Comparison of ENCODE assay signal across 21 cellular contexts in genomic region chr5:15933481-15934207, GRCh38.
A peak's percentile ranks its signal among the peaks of the same experiment; 100 is the strongest.
DNase-seq lines count a peak whose midpoint lies in the region; ATAC-seq, FAIRE-seq and TF ChIP-seq lines count a peak whose summit lies in the region.
"Had no signal": no experiment of that assay in that cellular context is flagged by ENCODE, and none has a peak within 500 bp of the region (broad histone marks: within the 10 kb centered on the region; RNA-seq: fewer than 3 reads in every experiment).

No MANE protein-coding gene starts in this region.

- intact Hi-C loops in adrenal gland (cut with DNase I) = no loop called here

- H2BK20ac ChIP-seq in H9 (ENCODE audit: low read depth, low read length, poor library complexity, severe bottlenecking) = no peak overlapping the region

- H4K5ac ChIP-seq in H9 (ENCODE audit: insufficient read length, low read depth, low read length) = no peak overlapping the region

- FAIRE-seq in D721Med (lab: Jason Lieb, UNC) = no peak

- no peak overlapping the region for H4K91ac ChIP-seq in H9 (ENCODE audit: insufficient read length, low read depth, low read length)

- no peak overlapping the region for H4K8ac ChIP-seq in H9 (replicated peaks; ENCODE audit: insufficient read length, low read depth, low read length)

- H2BK5ac ChIP-seq in H9 (ENCODE audit: insufficient read length, low read length) = no peak overlapping the region

- H3K4ac ChIP-seq in H9 (ENCODE audit: low read depth, low read length) = no peak overlapping the region

- no peak overlapping the region for H3K14ac ChIP-seq in H9 (ENCODE audit: insufficient read depth, low read length)

- no peaks in the 10 kb centered on the region for H3K27me3 Mint-ChIP-seq in H9 (ENCODE audit: low read depth)

- H4K20me1 ChIP-seq in H9 (ENCODE audit: control insufficient read depth, insufficient read depth, insufficient read length) = no peaks in the 10 kb centered on the region

- H3K27ac ChIP-seq in H9 (ENCODE audit: insufficient read length, low read depth, low read length) (no peak overlapping the region), WERI-Rb-1 (peak overlapping the region; percentile 39), adrenal gland (no peak overlapping the region)
- H3K27ac ChIP-seq: coronary artery had no signal

- H3K4me3 ChIP-seq in WERI-Rb-1 (ENCODE audit: low read depth, low read length) = no peak overlapping the region
- no peak overlapping the region for H3K4me3 ChIP-seq in adrenal gland
- H3K4me3 ChIP-seq: coronary artery had no signal

- no CpG with 5 or more reads among the region's 12 CpGs for WGBS in H9 (ENCODE audit: extremely low coverage, insufficient read length, low lambda C conversion rate)
- 84 to 91% (median 89%) methylated on average over 12 of the region's 12 CpGs for WGBS in adrenal gland, 4 donors

- no peak overlapping the region for H3K9ac ChIP-seq in H9 (ENCODE audit: extremely low read depth, insufficient read length, low read length)

- ATAC-seq in GM18867 (IDR thresholded peaks at IDR 0.05; ENCODE audit: unreplicated experiment) = no peak
- ATAC-seq: esophagus mucosa, left ventricle myocardium superior, natural killer cell, right cardiac atrium had no signal

- H3K27ac Mint-ChIP-seq in H9 = peak overlapping the region; percentile 16 to 91 (median 26); a peak in 4 of 7 replicates
- H3K27ac Mint-ChIP-seq: activated T-helper 1 cell treated with anti-CD3 and anti-CD28 coated beads, Interleukin-12 subunit alpha, Interleukin-12 subunit beta, Interleukin-2, Interleukin-4 antibody, amounts not matched to agents 30 ng/mL and 10 ng/mL and 1 ng/mL, durations not matched to agents 14 hours and 24 hours and 36 hours; natural killer cell had no signal

- H3K9me3 Mint-ChIP-seq in H9 = no peaks in the 10 kb centered on the region

- H3K27me3 ChIP-seq in H9 (ENCODE audit: insufficient read depth, low read length) = no peaks in the 10 kb centered on the region
- no peaks in the 10 kb centered on the region for H3K27me3 ChIP-seq in WERI-Rb-1 (ENCODE audit: insufficient read depth, low read depth, severe bottlenecking)
- no peaks in the 10 kb centered on the region for H3K27me3 ChIP-seq in adrenal gland

- no peak overlapping the region for H3K56ac ChIP-seq in H9 (ENCODE audit: insufficient read length, low read depth, low read length)

- no peak overlapping the region for H3K4me3 Mint-ChIP-seq in H9
- H3K4me3 Mint-ChIP-seq: activated T-helper 1 cell treated with anti-CD3 and anti-CD28 coated beads, Interleukin-12 subunit alpha, Interleukin-12 subunit beta, Interleukin-2, Interleukin-4 antibody, amounts not matched to agents 30 ng/mL and 10 ng/mL and 1 ng/mL, durations not matched to agents 14 hours and 24 hours and 36 hours; natural killer cell had no signal

- TF ChIP-seq CTCF in H9 (conservative IDR thresholded peaks at IDR 0.05) (no peak), WERI-Rb-1 (IDR thresholded peaks at IDR 0.05; ENCODE audit: low read depth, low read length) (no peak), D721Med (IDR thresholded peaks at IDR 0.05; ENCODE audit: insufficient read depth, missing control alignments) (no peak), adrenal gland (IDR thresholded peaks at IDR 0.05) (no peak)

- no peaks in the 10 kb centered on the region for H3K79me2 ChIP-seq in H9 (ENCODE audit: insufficient read depth, low read length)

- H3K4me1 ChIP-seq in H9 (ENCODE audit: insufficient read depth, low read length) = no peaks in the 10 kb centered on the region; the same call in 1 of the 2 replicates
- H3K4me1 ChIP-seq in adrenal gland (replicated peaks in 1 of 2) = peaks cover 0 to 7% of the 10 kb centered on the region in 2 donors

- no peak overlapping the region for H3K18ac ChIP-seq in H9 (ENCODE audit: insufficient read length, low read depth, low read length)

- peaks cover 3 to 22% (median 20%) of the 10 kb centered on the region in 3 experiments; a peak in 5 of 7 replicates for H3K36me3 Mint-ChIP-seq in H9 (ENCODE audit: insufficient read depth in 1 of 3, low read depth in 3 of 3)

- no peaks in the 10 kb centered on the region for H3K36me3 ChIP-seq in WERI-Rb-1
- H3K36me3 ChIP-seq in adrenal gland (replicated peaks in 1 of 2) = peaks cover 0 to 8% of the 10 kb centered on the region in 2 donors

- no peak overlapping the region for H3K23ac ChIP-seq in H9 (ENCODE audit: insufficient read length, low read depth, low read length)

- H3K4me2 ChIP-seq in H9 (ENCODE audit: insufficient read depth, insufficient read length, low read length) = no peak overlapping the region

- peaks cover 43 to 48% of the 10 kb centered on the region in 2 experiments for H3K4me1 Mint-ChIP-seq in H9
- H3K4me1 Mint-ChIP-seq: natural killer cell had no signal

- no peak overlapping the region for H2AK5ac ChIP-seq in H9 (ENCODE audit: insufficient read length, low read length)

- no peaks in the 10 kb centered on the region for H3K79me1 ChIP-seq in H9 (ENCODE audit: insufficient read depth, low read depth, low read length, poor library complexity, severe bottlenecking)

- no peak for TF ChIP-seq POLR2A in adrenal gland (IDR thresholded peaks at IDR 0.05)

- no peak overlapping the region for H2BK12ac ChIP-seq in H9 (ENCODE audit: insufficient read length, low read depth, low read length)

- H2BK120ac ChIP-seq in H9 (ENCODE audit: low read depth, low read length, poor library complexity, severe bottlenecking) = no peak overlapping the region

- H3K9me3 ChIP-seq in H9 (ENCODE audit: control insufficient read depth, low read depth, low read length) = no peaks in the 10 kb centered on the region
- peaks cover 8% of the 10 kb centered on the region for H3K9me3 ChIP-seq in WERI-Rb-1 (ENCODE audit: severe bottlenecking)
- no peaks in the 10 kb centered on the region for H3K9me3 ChIP-seq in adrenal gland (replicated peaks in 1 of 3)

- H2AFZ ChIP-seq in H9 (ENCODE audit: low read length) = no peak overlapping the region

- no peak for DNase-seq in H9
- DNase-seq in WERI-Rb-1 = no peak
- DNase-seq in glomerular endothelial cell (ENCODE audit: extremely low read depth, low read depth, low spot score) = peak; percentile 22
- DNase-seq in renal cortical epithelial cell (ENCODE audit: low read depth) = peak; percentile 20
- no peak for DNase-seq in D721Med (ENCODE audit: insufficient read length, low spot score)
- no peak for DNase-seq in adrenal gland
- no peak for DNase-seq in COR-L47 (lab: John Stamatoyannopoulos, UW)
- DNase-seq: activated CD4-positive, alpha-beta T cell treated with anti-CD3 and anti-CD28 coated beads, Interleukin-2, amount 50 U/mL, for 48 hours; amniotic stem cell; hippocampal formation; left ventricle myocardium superior; natural killer cell; NCI-H1092; OCI-M1; right cardiac atrium; stimulated activated CD4-positive, alpha-beta T cell treated with anti-CD3 and anti-CD28 coated beads, Interleukin-2, amount 100 ng/mL, for 48 hours; stimulated activated CD8-positive, alpha-beta memory T cell treated with anti-CD3 and anti-CD28 coated beads, Interleukin-4, amount 100 ng/mL, for 48 hours had no signal

- H2BK15ac ChIP-seq in H9 (ENCODE audit: low read depth, low read length) = no peak overlapping the region

- no peaks in the 10 kb centered on the region for H3K23me2 ChIP-seq in H9 (ENCODE audit: insufficient read length, low read depth, low read length, poor library complexity, severe bottlenecking)

- H3T11ph ChIP-seq in H9 (ENCODE audit: low read length) = no peak overlapping the region

Comparison
In these comparisons a context has a peak if more than half of its experiments do, and no peak if none do; other contexts are left out.
1. DNase-seq: peak in glomerular endothelial cell (single experiment) and renal cortical epithelial cell (single experiment); none in H9 (single experiment), WERI-Rb-1 (single experiment), D721Med (single experiment), adrenal gland (0 of 7) and COR-L47 (single experiment).